ENCODE assay signal across 8 cellular contexts in the genomic region with DNA sequence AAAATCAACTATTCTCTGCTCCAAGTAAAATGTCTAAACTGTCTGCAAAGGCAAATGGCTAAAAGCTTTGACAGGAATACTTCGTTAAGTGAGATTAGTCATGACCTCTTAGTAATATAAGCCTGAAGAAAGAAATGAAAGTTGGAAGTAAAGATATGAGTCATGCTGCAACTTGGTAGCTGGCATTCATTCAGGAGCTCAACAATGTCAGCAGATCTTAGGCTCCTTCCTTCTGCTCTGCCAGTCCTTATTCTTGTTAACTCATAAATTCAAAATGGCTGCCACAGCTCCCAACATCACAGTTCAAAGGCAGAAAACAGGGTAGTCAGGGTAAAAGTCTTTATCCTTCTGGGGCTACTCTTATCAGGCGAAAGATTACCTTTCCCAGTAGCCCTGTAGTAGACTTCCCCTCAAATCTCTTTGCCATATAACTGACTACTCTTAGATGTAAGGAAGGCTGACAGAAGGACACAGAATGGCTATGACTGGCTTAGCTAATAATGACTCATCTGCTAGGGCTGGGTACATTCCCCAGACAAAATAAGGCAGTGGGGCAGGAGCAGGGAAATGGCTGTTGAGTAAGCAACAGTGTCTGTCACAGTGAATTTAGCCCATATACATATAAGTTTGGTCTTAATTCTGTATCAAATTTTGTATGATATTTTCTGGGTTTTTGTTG. TPM values are rescaled to one million over a fixed set of nuclear protein-coding genes. Genes with fewer than 3 reads are reported as not detected.
DNase-seq lines count a peak whose midpoint lies in the region; ATAC-seq and TF ChIP-seq lines count a peak whose summit lies in the region.

No MANE protein-coding gene starts in this region.

- 72 to 81% (median 80%) methylated on average over 2 of the region's 2 CpGs for WGBS in heart left ventricle, 4 donors

- no peaks in the 10 kb centered on the region for H3K36me3 ChIP-seq in heart left ventricle

- no peak overlapping the region for H3K4me3 ChIP-seq in heart left ventricle

- no peak for TF ChIP-seq POLR2A in heart left ventricle (IDR thresholded peaks at IDR 0.05)

- CTCF ChIA-PET in activated CD4-positive, alpha-beta memory T cell treated with anti-CD3 and anti-CD28 coated beads for 36 hours (lab: Charles Lee), result interaction anchor here (0.9 to 1.3 kb wide), 4 partner anchors 22 to 160 kb away, joined by 3 to 7 read pairs (median 4); a partner anchor contains a TSS

- H3K4me3 Mint-ChIP-seq in activated CD4-positive, alpha-beta memory T cell treated with anti-CD3 and anti-CD28 coated beads for 36 hours, result peak overlapping the region; percentile 47

- TF ChIP-seq CTCF in heart left ventricle (IDR thresholded peaks at IDR 0.05), result no peak

- peak; percentile 77 for DNase-seq in GM03348 (ENCODE audit: low spot score)
- DNase-seq in activated CD4-positive, alpha-beta memory T cell treated with anti-CD3 and anti-CD28 coated beads for 36 hours, result peak; percentile 66
- DNase-seq in heart left ventricle, result peak in 1 of 5 donors; percentile 18
- peak; percentile 58 for DNase-seq in stimulated activated CD4-positive, alpha-beta T cell treated with anti-CD3 and anti-CD28 coated beads, Interleukin-1b, Interleukin-23, amount 100 ng/mL, for 48 hours
- no peak for DNase-seq in NCI-H2107 treated with DMSO at 0.1 percent for 48 hours (lab: John Stamatoyannopoulos, UW; ENCODE audit: unreplicated experiment)
- DNase-seq in T-helper 9 cell, result no peak

- no peaks in the 10 kb centered on the region for H3K9me3 ChIP-seq in heart left ventricle

- H3K27ac ChIP-seq in heart left ventricle, result peak overlapping the region in 7 of 12 donors; percentile 7 to 85 (median 29)

- H3K4me1 ChIP-seq in heart left ventricle, result peaks cover 0 to 54% (median 0%) of the 10 kb centered on the region in 12 donors

- peaks cover 1% of the 10 kb centered on the region for H3K27me3 Mint-ChIP-seq in activated CD4-positive, alpha-beta memory T cell treated with anti-CD3 and anti-CD28 coated beads for 36 hours

- ATAC-seq in GM21423 (IDR thresholded peaks at IDR 0.05; ENCODE audit: unreplicated experiment), result peak; percentile 82
- peak; percentile 48 for ATAC-seq in HG03575 (IDR thresholded peaks at IDR 0.05; ENCODE audit: extremely low read depth, insufficient number of reproducible peaks, low FRiP score, unreplicated experiment)
- ATAC-seq in heart left ventricle, result peak in 3 of 4 donors; percentile 69 to 76 (median 76)

- no peaks in the 10 kb centered on the region for H3K36me3 Mint-ChIP-seq in activated CD4-positive, alpha-beta memory T cell treated with anti-CD3 and anti-CD28 coated beads for 36 hours

- peaks cover 25% of the 10 kb centered on the region for H3K4me1 Mint-ChIP-seq in activated CD4-positive, alpha-beta memory T cell treated with anti-CD3 and anti-CD28 coated beads for 36 hours (ENCODE audit: low read depth)

- intact Hi-C loops in activated CD4-positive, alpha-beta memory T cell treated with anti-CD3 and anti-CD28 coated beads for 36 hours (cut with micrococcal nuclease), result loop anchor here (1.0 kb wide), 6 partner anchors 13 to 248 kb away; no protein-coding TSS in a partner anchor
- intact Hi-C loops in heart left ventricle (cut with DNase I), result no loop called here

- no peaks in the 10 kb centered on the region for H3K27me3 ChIP-seq in heart left ventricle

- H3K27ac Mint-ChIP-seq in activated CD4-positive, alpha-beta memory T cell treated with anti-CD3 and anti-CD28 coated beads for 36 hours, result peak overlapping the region; percentile 91

- H3K9me3 Mint-ChIP-seq in activated CD4-positive, alpha-beta memory T cell treated with anti-CD3 and anti-CD28 coated beads for 36 hours, result no peaks in the 10 kb centered on the region

- POLR2A ChIA-PET in activated CD4-positive, alpha-beta memory T cell treated with anti-CD3 and anti-CD28 coated beads for 36 hours (lab: Charles Lee), result interaction anchor here (0.7 to 2.7 kb wide), 8 partner anchors 22 to 395 kb away, joined by 3 to 26 read pairs (median 4); a partner anchor contains a TSS

RNA-seq across cellular contexts. Expression of a gene that starts 24.4 kb away (rescaled TPM):
- total RNA-seq in activated CD4-positive, alpha-beta memory T cell treated with anti-CD3 and anti-CD28 coated beads for 36 hours, result 100 to 1,000 TPM; 130 to 134 TPM
- total RNA-seq in heart left ventricle, result 10 to 100 TPM; 20.8 to 92.8 (median 40.7) TPM
- 10 to 100 TPM; 28.9 to 48.0 TPM for polyA plus RNA-seq in heart left ventricle

RNA-seq across cellular contexts. Expression of a gene that starts 31.3 kb away (rescaled TPM):
- total RNA-seq in activated CD4-positive, alpha-beta memory T cell treated with anti-CD3 and anti-CD28 coated beads for 36 hours, result 10 to 100 TPM; 76.5 to 77.4 TPM
- 10 to 100 TPM in 2 of 9 donors, 1 to 10 TPM in 7; 4.5 to 12.9 (median 6.8) TPM for total RNA-seq in heart left ventricle
- polyA plus RNA-seq in heart left ventricle, result 10 to 100 TPM in 1 of 2 donors, 1 to 10 TPM in 1; 4.7 to 19.2 TPM

RNA-seq across cellular contexts. Expression of a gene that starts 55.3 kb away (rescaled TPM):
- total RNA-seq in activated CD4-positive, alpha-beta memory T cell treated with anti-CD3 and anti-CD28 coated beads for 36 hours, result not detected
- total RNA-seq in heart left ventricle, result not detected
- not detected for polyA plus RNA-seq in heart left ventricle

Comparison
In these comparisons a context has a peak if more than half of its experiments do, and no peak if none do; other contexts are left out.
1. DNase-seq: peak in GM03348 (single experiment), activated CD4-positive, alpha-beta memory T cell treated with anti-CD3 and anti-CD28 coated beads for 36 hours (single experiment) and stimulated activated CD4-positive, alpha-beta T cell treated with anti-CD3 and anti-CD28 coated beads, Interleukin-1b, Interleukin-23, amount 100 ng/mL, for 48 hours (single experiment); none in NCI-H2107 treated with DMSO at 0.1 percent for 48 hours (single experiment) and T-helper 9 cell (single experiment).
2. RNA of a gene that starts 31.3 kb away (total RNA-seq): 76.5 to 77.4 TPM in activated CD4-positive, alpha-beta memory T cell treated with anti-CD3 and anti-CD28 coated beads for 36 hours; 4.5 to 12.9 TPM in heart left ventricle; every median in the first group is over 4 times any median in the second.
3. Peak in every context shown above with its lines, with median percentiles within 50 percentile points of each other: ATAC-seq.